13 cellular contexts compared by ENCODE assay signal in genomic region chr2:156083707-156084494, GRCh38.
DNase-seq lines count a peak whose midpoint lies in the region; ATAC-seq and TF ChIP-seq lines count a peak whose summit lies in the region.
"Had no signal": no experiment of that assay in that cellular context is flagged by ENCODE, and none has a peak within 500 bp of the region (broad histone marks: within the 10 kb centered on the region; RNA-seq: fewer than 3 reads in every experiment).

No MANE protein-coding gene starts in this region.

- no peak for DNase-seq in left cardiac atrium
- DNase-seq in cardiac septum (ENCODE audit: low spot score), result no peak
- peak; percentile 6 for DNase-seq in astrocyte of the spinal cord (ENCODE audit: low read depth, low spot score)
- peak; percentile 76 for DNase-seq in islet precursor cell
- peak; percentile 79 for DNase-seq in testis
- DNase-seq in ovary, result no peak
- DNase-seq in BE2C, result no peak
- DNase-seq: activated gamma-delta T cell, Kasumi-1, left ventricle myocardium superior, NCI-H1930 had no signal

- H3K36me3 ChIP-seq in testis (ENCODE audit: low read depth, missing control alignments), result no peaks in the 10 kb centered on the region
- H3K36me3 ChIP-seq in ovary, result no peaks in the 10 kb centered on the region
- H3K36me3 ChIP-seq in BE2C, result no peaks in the 10 kb centered on the region

- H3K4me1 Mint-ChIP-seq in activated T-helper 17 cell treated with anti-CD3 and anti-CD28 coated beads, Interleukin-2, amount 50 U/mL, for 72 hours, result no peaks in the 10 kb centered on the region

- H3K27me3 ChIP-seq in testis (no peaks in the 10 kb centered on the region), ovary (no peaks in the 10 kb centered on the region), BE2C (no peaks in the 10 kb centered on the region)

- no peak for TF ChIP-seq EP300 in ovary (IDR thresholded peaks at IDR 0.05)

- H3K27me3 Mint-ChIP-seq in activated T-helper 17 cell treated with anti-CD3 and anti-CD28 coated beads, Interleukin-2, amount 50 U/mL, for 72 hours, result peaks cover 17% of the 10 kb centered on the region

- in situ Hi-C loops in astrocyte of the spinal cord (cut with HindIII; ENCODE audit: low sequenced_read_pairs), result no loop called here

- no peaks in the 10 kb centered on the region for H3K9me3 ChIP-seq in testis
- no peaks in the 10 kb centered on the region for H3K9me3 ChIP-seq in ovary
- H3K9me3 ChIP-seq in BE2C, result no peaks in the 10 kb centered on the region

- peaks cover 5% of the 10 kb centered on the region for H3K4me1 ChIP-seq in testis
- H3K4me1 ChIP-seq in ovary (ENCODE audit: insufficient read depth), result no peaks in the 10 kb centered on the region
- H3K4me1 ChIP-seq in BE2C, result no peaks in the 10 kb centered on the region

- TF ChIP-seq POLR2A in testis (IDR thresholded peaks at IDR 0.05) (no peak), ovary (IDR thresholded peaks at IDR 0.05) (no peak)

- H3K27ac ChIP-seq in testis (peak overlapping the region in 1 of 2 donors; percentile 58), ovary (no peak overlapping the region)

- H3K4me3 ChIP-seq in astrocyte of the spinal cord (ENCODE audit: low read depth, low read length) (no peak overlapping the region), testis (no peak overlapping the region), ovary (no peak overlapping the region), BE2C (ENCODE audit: low read depth, low read length) (no peak overlapping the region)

- intact Hi-C loops in left cardiac atrium (cut with DNase I) (no loop called here), cardiac septum (cut with DNase I) (no loop called here), testis (cut with DNase I; ENCODE audit: low total_unique reads) (no loop called here), ovary (cut with DNase I) (no loop called here)

- TF ChIP-seq CTCF in astrocyte of the spinal cord (IDR thresholded peaks at IDR 0.05; ENCODE audit: low read depth, low read length) (no peak), testis (IDR thresholded peaks at IDR 0.05) (no peak), ovary (IDR thresholded peaks at IDR 0.05) (no peak), BE2C (IDR thresholded peaks at IDR 0.05; ENCODE audit: low read depth, low read length) (no peak)

- no peak overlapping the region for H3K27ac Mint-ChIP-seq in activated T-helper 17 cell treated with anti-CD3 and anti-CD28 coated beads, Interleukin-2, amount 50 U/mL, for 72 hours
- H3K27ac Mint-ChIP-seq: natural killer cell treated with Interleukin-12 subunit alpha and Interleukin-12 subunit beta and Interleukin-15 and Interleukin-18, amount 100 ng/mL, for 72 hours had no signal

- peak; percentile 30 to 33 for ATAC-seq in left cardiac atrium
- no peak for ATAC-seq in activated T-helper 17 cell treated with anti-CD3 and anti-CD28 coated beads, Interleukin-2, amount 50 U/mL, for 72 hours (replicated peaks)
- ATAC-seq: left ventricle myocardium superior; natural killer cell treated with Interleukin-12 subunit alpha and Interleukin-12 subunit beta and Interleukin-15 and Interleukin-18, amount 100 ng/mL, for 72 hours had no signal

- no peaks in the 10 kb centered on the region for H3K36me3 Mint-ChIP-seq in activated T-helper 17 cell treated with anti-CD3 and anti-CD28 coated beads, Interleukin-2, amount 50 U/mL, for 72 hours (ENCODE audit: low read depth)

- no peak overlapping the region for H3K4me3 Mint-ChIP-seq in activated T-helper 17 cell treated with anti-CD3 and anti-CD28 coated beads, Interleukin-2, amount 50 U/mL, for 72 hours
- H3K4me3 Mint-ChIP-seq: natural killer cell treated with Interleukin-12 subunit alpha and Interleukin-12 subunit beta and Interleukin-15 and Interleukin-18, amount 100 ng/mL, for 72 hours had no signal

- 60 to 66% methylated on average over 14 to 15 of the region's 15 CpGs for WGBS in testis, 2 donors
- 68 to 80% (median 76%) methylated on average over 15 of the region's 15 CpGs for WGBS in ovary, 3 donors

- peaks cover 10% of the 10 kb centered on the region for H3K9me3 Mint-ChIP-seq in activated T-helper 17 cell treated with anti-CD3 and anti-CD28 coated beads, Interleukin-2, amount 50 U/mL, for 72 hours

Comparison
In these comparisons a context has a peak if more than half of its experiments do, and no peak if none do; other contexts are left out.
1. DNase-seq: peak in astrocyte of the spinal cord (single experiment), islet precursor cell (single experiment) and testis (single experiment); none in left cardiac atrium (single experiment), cardiac septum (single experiment), ovary (0 of 5) and BE2C (single experiment).